Comparison of ENCODE assay signal across 14 cellular contexts in the genomic region with DNA sequence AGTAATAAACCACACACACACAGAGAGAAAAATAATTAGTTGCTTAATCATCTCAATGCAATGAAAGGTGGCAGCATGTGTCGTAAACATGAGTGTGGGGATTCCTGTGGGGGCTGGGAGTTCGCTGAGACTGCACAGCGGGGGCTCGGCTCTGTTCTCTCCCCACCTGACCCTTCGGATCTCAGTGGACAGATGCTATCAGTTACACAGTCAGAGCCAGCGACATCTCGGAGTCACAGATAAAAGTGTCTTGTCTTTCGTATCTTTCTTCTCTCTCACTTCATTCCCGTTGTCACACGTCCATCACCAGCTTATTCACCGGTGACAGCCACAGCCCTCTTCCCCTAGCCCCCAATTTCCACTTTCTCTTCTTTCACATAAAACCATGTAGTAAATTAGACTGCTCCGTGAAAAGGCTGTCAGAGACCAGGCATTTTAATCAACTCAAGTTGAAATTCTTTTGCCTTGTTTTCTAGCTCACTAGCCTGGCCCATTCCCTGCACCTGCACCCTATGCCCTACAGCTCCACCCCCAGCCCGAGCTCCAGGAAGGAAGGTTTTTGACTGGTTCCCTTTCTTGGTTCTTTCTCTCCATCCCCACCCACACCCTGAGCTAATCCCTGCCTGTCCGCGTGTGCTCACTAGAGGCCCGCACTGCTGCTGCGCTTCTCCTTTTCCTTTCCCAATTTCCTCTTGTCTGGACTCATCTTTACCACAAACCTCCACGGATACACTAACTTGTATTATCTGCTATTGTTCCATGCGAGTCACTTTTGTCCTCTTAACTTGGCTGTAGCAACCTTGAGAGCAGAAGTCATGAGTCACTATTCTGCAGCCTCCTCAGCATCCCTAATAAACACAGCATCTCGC. TPM values are rescaled to one million over a fixed set of nuclear protein-coding genes. Genes with fewer than 3 reads are reported as not detected.
A peak's percentile ranks its signal among the peaks of the same experiment; 100 is the strongest.
DNase-seq lines count a peak whose midpoint lies in the region; ATAC-seq and TF ChIP-seq lines count a peak whose summit lies in the region.
"Had no signal": no experiment of that assay in that cellular context is flagged by ENCODE, and none has a peak within 500 bp of the region (broad histone marks: within the 10 kb centered on the region; RNA-seq: fewer than 3 reads in every experiment).

No MANE protein-coding gene starts in this region.

- no peak overlapping the region for H3K4me3 Mint-ChIP-seq in natural killer cell
- no peak overlapping the region for H3K4me3 Mint-ChIP-seq in natural killer cell treated with Interleukin-12 subunit alpha and Interleukin-12 subunit beta and Interleukin-15 and Interleukin-18, amount 100 ng/mL, for 72 hours
- H3K4me3 Mint-ChIP-seq in WTC11, result no peak overlapping the region

- H3K36me3 ChIP-seq in uterus, result no peaks in the 10 kb centered on the region
- H3K36me3 ChIP-seq: spleen had no signal

- CTCF ChIA-PET in WTC11 (lab: Charles Lee), result interaction anchor here (0.8 kb wide), 1 partner anchor 14 kb away, joined by 3 read pairs; no protein-coding TSS in a partner anchor

- no peak overlapping the region for H3K4me3 ChIP-seq in uterus
- H3K4me3 ChIP-seq: spleen had no signal

- intact Hi-C loops in natural killer cell (cut with micrococcal nuclease) (no loop called here), uterus (cut with DNase I; ENCODE audit: low total_unique reads) (no loop called here)

- no peaks in the 10 kb centered on the region for H3K9me3 Mint-ChIP-seq in natural killer cell
- H3K9me3 Mint-ChIP-seq in natural killer cell treated with Interleukin-12 subunit alpha and Interleukin-12 subunit beta and Interleukin-15 and Interleukin-18, amount 100 ng/mL, for 72 hours, result no peaks in the 10 kb centered on the region
- peaks cover 11% of the 10 kb centered on the region for H3K9me3 Mint-ChIP-seq in WTC11

- POLR2A ChIA-PET in WTC11 (lab: Charles Lee), result no interaction called here

- no peaks in the 10 kb centered on the region for H3K4me1 ChIP-seq in uterus

- H3K27me3 ChIP-seq in uterus, result no peaks in the 10 kb centered on the region

- peaks cover 0 to 4% of the 10 kb centered on the region in 2 donors for H3K4me1 Mint-ChIP-seq in natural killer cell
- peaks cover 0 to 4% of the 10 kb centered on the region in 2 donors for H3K4me1 Mint-ChIP-seq in natural killer cell treated with Interleukin-12 subunit alpha and Interleukin-12 subunit beta and Interleukin-15 and Interleukin-18, amount 100 ng/mL, for 72 hours (ENCODE audit: low read depth in 2 of 2)
- H3K4me1 Mint-ChIP-seq in WTC11, result peaks cover 7% of the 10 kb centered on the region

- H3K27ac Mint-ChIP-seq in natural killer cell (no peak overlapping the region), WTC11 (no peak overlapping the region)
- no peak overlapping the region for H3K27ac Mint-ChIP-seq in natural killer cell treated with Interleukin-12 subunit alpha and Interleukin-12 subunit beta and Interleukin-15 and Interleukin-18, amount 100 ng/mL, for 72 hours

- no peaks in the 10 kb centered on the region for H3K36me3 Mint-ChIP-seq in natural killer cell
- H3K36me3 Mint-ChIP-seq in natural killer cell treated with Interleukin-12 subunit alpha and Interleukin-12 subunit beta and Interleukin-15 and Interleukin-18, amount 100 ng/mL, for 72 hours, result no peaks in the 10 kb centered on the region
- H3K36me3 Mint-ChIP-seq in WTC11, result no peaks in the 10 kb centered on the region; the same call in 1 of the 2 replicates

- TF ChIP-seq POLR2A in uterus (IDR thresholded peaks at IDR 0.05), result no peak

- peaks cover 14 to 45% of the 10 kb centered on the region in 2 donors for H3K27me3 Mint-ChIP-seq in natural killer cell (ENCODE audit: low read depth in 2 of 2)
- peaks cover 25 to 40% of the 10 kb centered on the region in 2 donors for H3K27me3 Mint-ChIP-seq in natural killer cell treated with Interleukin-12 subunit alpha and Interleukin-12 subunit beta and Interleukin-15 and Interleukin-18, amount 100 ng/mL, for 72 hours
- no peaks in the 10 kb centered on the region for H3K27me3 Mint-ChIP-seq in WTC11 (ENCODE audit: low read depth)

- DNase-seq in natural killer cell (no peak), WTC11 (ENCODE audit: low spot score) (no peak), left kidney (ENCODE audit: low read depth, low spot score) (peak; percentile 66), uterus (no peak), occipital lobe (lab: John Stamatoyannopoulos, UW) (no peak), COLO668 (lab: John Stamatoyannopoulos, UW; ENCODE audit: unreplicated experiment) (no peak), NCI-H526 (lab: John Stamatoyannopoulos, UW) (no peak)
- DNase-seq in natural killer cell treated with Interleukin-12 subunit alpha and Interleukin-12 subunit beta and Interleukin-15 and Interleukin-18, amount 100 ng/mL, for 72 hours (ENCODE audit: low spot score), result no peak
- DNase-seq: ACHN; activated T-cell treated with anti-CD3 and anti-CD28 coated beads, Interleukin-2, amount 50 U/mL, for 48 hours; DND-41; NCI-H446; SHP77; spleen had no signal

- H3K27ac ChIP-seq in uterus, result peak overlapping the region; percentile 8 to 56

- peak in 2 of 3 donors; percentile 10 to 52 for ATAC-seq in natural killer cell
- no peak for ATAC-seq in natural killer cell treated with Interleukin-12 subunit alpha and Interleukin-12 subunit beta and Interleukin-15 and Interleukin-18, amount 100 ng/mL, for 72 hours
- ATAC-seq in WTC11, result peak; percentile 84

- TF ChIP-seq CTCF in natural killer cell (IDR thresholded peaks at IDR 0.05), result no peak
- TF ChIP-seq CTCF in WTC11 (IDR thresholded peaks at IDR 0.05), result no peak
- no peak for TF ChIP-seq CTCF in uterus (IDR thresholded peaks at IDR 0.05)

- no peaks in the 10 kb centered on the region for H3K9me3 ChIP-seq in uterus

TF ChIP-seq in WTC11, 78 proteins besides CTCF, POLR2A, EP300 and RAD21:
- TF ChIP-seq NR3C1 (CRISPR knock-in tag; conservative IDR thresholded peaks at IDR 0.05; ENCODE audit: low read depth), result no peak
TF ChIP-seq in WTC11: peak in this region for 0.

RNA-seq across cellular contexts. Expression of a gene that starts 36.8 kb away (rescaled TPM):
- total RNA-seq in natural killer cell, result not detected
- not detected for total RNA-seq in natural killer cell treated with Interleukin-12 subunit alpha and Interleukin-12 subunit beta and Interleukin-15 and Interleukin-18, amount 100 ng/mL, for 72 hours
- total RNA-seq in WTC11 (2021), result 0.39 to 0.55 TPM (median 0.48 TPM) in 3 replicates
- 10 to 100 TPM; 20.2 to 81.3 (median 29.1) TPM for total RNA-seq in uterus
- total RNA-seq in occipital lobe, result 15.4 TPM

Comparison
In these comparisons a context has a peak if more than half of its experiments do, and no peak if none do; other contexts are left out.
1. ATAC-seq: peak in natural killer cell (2 of 3) and WTC11 (single experiment); none in natural killer cell treated with Interleukin-12 subunit alpha and Interleukin-12 subunit beta and Interleukin-15 and Interleukin-18, amount 100 ng/mL, for 72 hours (0 of 2).
2. RNA of a gene that starts 36.8 kb away (total RNA-seq): 20.2 to 81.3 TPM in uterus and 15.4 TPM in occipital lobe (single experiment); 0.39 to 0.55 TPM in WTC11, not detected in natural killer cell and not detected in natural killer cell treated with Interleukin-12 subunit alpha and Interleukin-12 subunit beta and Interleukin-15 and Interleukin-18, amount 100 ng/mL, for 72 hours; every median in the first group is over 10 times any median in the second.